ENCODE assay signal across 8 cellular contexts in the genomic region with DNA sequence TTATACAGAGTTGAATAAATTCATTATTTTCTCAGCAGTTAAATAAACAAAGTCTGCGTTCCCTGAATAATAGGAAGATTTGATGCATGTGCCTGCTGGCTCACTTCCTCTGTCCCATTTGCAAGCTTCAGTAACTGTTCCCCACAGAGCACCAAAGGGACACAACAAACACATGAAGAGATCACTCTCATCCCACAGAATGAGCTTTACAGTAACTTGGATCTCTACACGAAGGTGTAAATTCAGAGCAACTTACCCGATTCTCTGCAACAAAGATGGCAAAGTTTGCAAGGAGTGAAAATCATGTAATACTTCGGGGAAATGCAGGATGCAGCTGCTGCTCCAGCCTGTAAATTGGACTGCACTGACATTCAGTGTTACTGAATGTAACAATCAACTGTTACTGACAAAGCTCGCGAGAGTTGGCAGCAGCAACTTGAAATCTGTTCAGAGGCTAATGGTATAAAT. TPM values are rescaled to one million over a fixed set of nuclear protein-coding genes. Genes with fewer than 3 reads are reported as not detected.
DNase-seq lines count a peak whose midpoint lies in the region; ATAC-seq and TF ChIP-seq lines count a peak whose summit lies in the region.

A gene (minus strand): TSS at position 366 of the 468 bp plus-strand sequence. CDS start 6,390 bp downstream, outside the sequence.

- H3K9me3 Mint-ChIP-seq in osteocyte (ENCODE audit: unreplicated experiment): no peaks in the 10 kb centered on the region

- H3K27ac ChIP-seq in fibroblast of lung (ENCODE audit: insufficient read depth, low read length): peak within 1 kb of the TSS; percentile 5

- DNase-seq in NT2/D1 (ENCODE audit: low read depth, low spot score): peak; percentile 13
- peak; percentile 73 to 89 for DNase-seq in fibroblast of lung (ENCODE audit: low read depth in 2 of 2)
- no peak for DNase-seq in osteocyte (ENCODE audit: extremely low spot score, unreplicated experiment)
- no peak for DNase-seq in T-helper 9 cell
- DNase-seq in stimulated activated CD4-positive, alpha-beta T cell treated with anti-CD3 and anti-CD28 coated beads, Interleukin-2, amount 100 ng/mL, for 24 hours: no peak
- no peak for DNase-seq in stimulated activated CD4-positive, alpha-beta T cell treated with anti-CD3 and anti-CD28 coated beads, Interleukin-1b, Interleukin-23, amount 100 ng/mL, for 48 hours

- peaks cover 7% of the 10 kb centered on the region for H3K4me1 Mint-ChIP-seq in osteocyte (ENCODE audit: unreplicated experiment)

- H3K9me3 ChIP-seq in ES-I3 (ENCODE audit: control insufficient read depth, insufficient read depth, low read length) (no peaks in the 10 kb centered on the region), NT2/D1 (ENCODE audit: insufficient read depth, low read length) (no peaks in the 10 kb centered on the region), fibroblast of lung (ENCODE audit: control insufficient read depth, insufficient read depth, low read depth, low read length) (no peaks in the 10 kb centered on the region)

- H3K4me1 ChIP-seq in ES-I3 (ENCODE audit: insufficient read depth, low read length) (no peaks in the 10 kb centered on the region; the same call in 1 of the 2 replicates), NT2/D1 (ENCODE audit: insufficient read depth, insufficient read length) (no peaks in the 10 kb centered on the region), fibroblast of lung (ENCODE audit: control insufficient read depth, extremely low read depth, insufficient read depth, low read length) (no peaks in the 10 kb centered on the region)

- no peaks in the 10 kb centered on the region for H4K20me1 ChIP-seq in fibroblast of lung (ENCODE audit: control insufficient read depth, extremely low read depth, insufficient read depth, low read length)

- H3K79me2 ChIP-seq in fibroblast of lung (ENCODE audit: control insufficient read depth, insufficient read depth, low read length): no peaks in the 10 kb centered on the region

- H2AFZ ChIP-seq in fibroblast of lung (ENCODE audit: low read length): peak within 1 kb of the TSS; percentile 60

- no peak for TF ChIP-seq CTCF in fibroblast of lung (conservative IDR thresholded peaks at IDR 0.05 in 1 of 2, IDR thresholded peaks at IDR 0.05 in 1 of 2; ENCODE audit: low read depth in 1 of 2, low read length in 2 of 2)
- no peak for TF ChIP-seq CTCF in osteocyte (IDR thresholded peaks at IDR 0.05)

- H3K36me3 Mint-ChIP-seq in osteocyte (ENCODE audit: unreplicated experiment): no peaks in the 10 kb centered on the region

- peak within 1 kb of the TSS; percentile 53 for H3K4me2 ChIP-seq in fibroblast of lung (ENCODE audit: extremely low read depth, insufficient read depth, low read length)

- H3K4me3 Mint-ChIP-seq in osteocyte (ENCODE audit: unreplicated experiment): peak within 1 kb of the TSS; percentile 71

- H3K9ac ChIP-seq in ES-I3 (ENCODE audit: low read depth, low read length) (peak within 1 kb of the TSS; percentile 36), NT2/D1 (ENCODE audit: insufficient read length, low read depth) (no peak within 1 kb of the TSS), fibroblast of lung (ENCODE audit: insufficient read depth, low read length) (no peak within 1 kb of the TSS)

- peak within 1 kb of the TSS; percentile 29 for H3K27ac Mint-ChIP-seq in osteocyte (ENCODE audit: unreplicated experiment)

- no peak within 1 kb of the TSS for H3K4me3 ChIP-seq in NT2/D1 (ENCODE audit: insufficient read length, low read depth)
- peak within 1 kb of the TSS; percentile 4 to 73 (median 33) for H3K4me3 ChIP-seq in fibroblast of lung (replicated peaks in 1 of 4; ENCODE audit: control extremely low read depth in 1 of 4, insufficient read depth in 1 of 4, low read depth in 3 of 4, low read length in 4 of 4)

- H3K27me3 ChIP-seq in NT2/D1 (ENCODE audit: insufficient read depth, insufficient read length) (no peaks in the 10 kb centered on the region), fibroblast of lung (ENCODE audit: control insufficient read depth, insufficient read depth, low read length) (no peaks in the 10 kb centered on the region)

- no peak for ATAC-seq in GM19452 (IDR thresholded peaks at IDR 0.05; ENCODE audit: unreplicated experiment)

- H3K27me3 Mint-ChIP-seq in osteocyte (ENCODE audit: unreplicated experiment): no peaks in the 10 kb centered on the region

- H3K36me3 ChIP-seq in ES-I3 (ENCODE audit: insufficient read depth, low read length): no peaks in the 10 kb centered on the region
- no peaks in the 10 kb centered on the region for H3K36me3 ChIP-seq in NT2/D1 (ENCODE audit: insufficient read depth, insufficient read length, low read length)
- H3K36me3 ChIP-seq in fibroblast of lung (ENCODE audit: control insufficient read depth, insufficient read depth, low read length): no peaks in the 10 kb centered on the region

RNA-seq across cellular contexts. Expression of the gene that starts here (rescaled TPM):
- total RNA-seq in fibroblast of lung (29.0 and 34.7 TPM in 2 replicates), osteocyte (1.3 and 1.4 TPM in 2 replicates)
- 5.8 and 6.9 TPM in 2 replicates for polyA plus RNA-seq in fibroblast of lung
- 4.4 and 4.8 TPM in 2 replicates for polyA plus RNA-seq in fibroblast of lung (2012)
- 0.75 TPM in 1 of 2 replicates, not detected in the other for polyA minus RNA-seq in fibroblast of lung (ENCODE audit: low replicate concordance)

Comparison
In these comparisons a context has a peak if more than half of its experiments do, and no peak if none do; other contexts are left out.
1. RNA of the gene that starts here (total RNA-seq): 29.0 to 34.7 TPM in fibroblast of lung; 1.3 to 1.4 TPM in osteocyte; every median in the first group is over 10 times any median in the second.
2. DNase-seq: peak in NT2/D1 (single experiment) and fibroblast of lung (2 of 2); none in osteocyte (single experiment), T-helper 9 cell (single experiment), stimulated activated CD4-positive, alpha-beta T cell treated with anti-CD3 and anti-CD28 coated beads, Interleukin-2, amount 100 ng/mL, for 24 hours (0 of 2) and stimulated activated CD4-positive, alpha-beta T cell treated with anti-CD3 and anti-CD28 coated beads, Interleukin-1b, Interleukin-23, amount 100 ng/mL, for 48 hours (single experiment).